16 cellular contexts compared by ENCODE assay signal in genomic region chr6:42932412-42932811, GRCh38. TPM values are rescaled to one million over a fixed set of nuclear protein-coding genes. Genes with fewer than 3 reads are reported as not detected.
DNase-seq lines count a peak whose midpoint lies in the region; ATAC-seq and TF ChIP-seq lines count a peak whose summit lies in the region.
"Had no signal": no experiment of that assay in that cellular context is flagged by ENCODE, and none has a peak within 500 bp of the region (broad histone marks: within the 10 kb centered on the region; RNA-seq: fewer than 3 reads in every experiment).

No MANE protein-coding gene starts in this region.

- no peak for ATAC-seq in activated CD4-positive, alpha-beta T cell treated with anti-CD3 and anti-CD28 coated beads for 36 hours
- no peak for ATAC-seq in GM19452 (IDR thresholded peaks at IDR 0.05; ENCODE audit: unreplicated experiment)
- ATAC-seq in HG03521 (IDR thresholded peaks at IDR 0.05; ENCODE audit: unreplicated experiment), result no peak
- ATAC-seq: A549 had no signal

- no peak overlapping the region for H3K23ac ChIP-seq in trophoblast cell (ENCODE audit: low read length)

- H3K27ac Mint-ChIP-seq in activated CD4-positive, alpha-beta T cell treated with anti-CD3 and anti-CD28 coated beads for 36 hours, result peak overlapping the region; percentile 76
- H3K27ac Mint-ChIP-seq: HFFc6 had no signal

- no peak for DNase-seq in activated CD4-positive, alpha-beta T cell treated with anti-CD3 and anti-CD28 coated beads for 36 hours
- no peak for DNase-seq in activated CD4-positive, alpha-beta T cell treated with anti-CD3 and anti-CD28 coated beads, Interleukin-2, amount 50 U/mL, for 4 hours
- DNase-seq in effector memory CD4-positive, alpha-beta T cell, result no peak
- DNase-seq in trophoblast cell, result no peak
- no peak for DNase-seq in HuH-7.5 (ENCODE audit: low spot score)
- DNase-seq: activated CD4-positive, alpha-beta T cell treated with anti-CD3 and anti-CD28 coated beads for 1 hour; dermis blood vessel endothelial cell; DMS79 treated with DMSO at 0.1 percent for 48 hours; HFFc6; SJCRH30 had no signal

- H4K20me1 ChIP-seq in OCI-LY3 (ENCODE audit: insufficient read depth, low read length), result peaks cover 67% of the 10 kb centered on the region

- H3K18ac ChIP-seq in trophoblast cell (ENCODE audit: low read length), result no peak overlapping the region

- H3K9ac ChIP-seq in OCI-LY3 (ENCODE audit: low read length) (peak overlapping the region; percentile 14; the same call in 1 of the 2 replicates), trophoblast cell (ENCODE audit: low read length) (no peak overlapping the region)

- H3K9me3 ChIP-seq in OCI-LY3 (ENCODE audit: insufficient read depth, low read length) (no peaks in the 10 kb centered on the region), trophoblast cell (ENCODE audit: insufficient read depth, low read depth, low read length) (peaks cover 2% of the 10 kb centered on the region)
- H3K9me3 ChIP-seq in effector memory CD4-positive, alpha-beta T cell (ENCODE audit: control insufficient read depth, low read length), result no peaks in the 10 kb centered on the region
- H3K9me3 ChIP-seq: A549, SJCRH30 had no signal

- CTCF ChIA-PET in activated CD4-positive, alpha-beta T cell treated with anti-CD3 and anti-CD28 coated beads for 36 hours (lab: Charles Lee), result interaction anchor here (1.3 kb wide), 2 partner anchors 31 to 211 kb away, joined by 3 to 5 read pairs; no protein-coding TSS in a partner anchor

- H3K27ac ChIP-seq in OCI-LY3 (ENCODE audit: low read length) (no peak overlapping the region), trophoblast cell (ENCODE audit: low read depth, low read length) (no peak overlapping the region)
- H3K27ac ChIP-seq in effector memory CD4-positive, alpha-beta T cell (ENCODE audit: insufficient read depth, low read length, poor library complexity, severe bottlenecking), result peak overlapping the region; percentile 23
- H3K27ac ChIP-seq: A549, SJCRH30 had no signal

- POLR2A ChIA-PET in activated CD4-positive, alpha-beta T cell treated with anti-CD3 and anti-CD28 coated beads for 36 hours (lab: Charles Lee), result no interaction called here

- H2AFZ ChIP-seq in OCI-LY3 (ENCODE audit: low read depth, low read length) (no peak overlapping the region), trophoblast cell (ENCODE audit: insufficient read depth, low read length, poor library complexity) (no peak overlapping the region)

- H3K79me1 ChIP-seq in trophoblast cell (ENCODE audit: low read length), result peaks cover 16% of the 10 kb centered on the region

- H3K36me3 ChIP-seq in OCI-LY3 (replicated peaks; ENCODE audit: low read depth, low read length), result peaks cover 60% of the 10 kb centered on the region
- peaks cover 44% of the 10 kb centered on the region for H3K36me3 ChIP-seq in effector memory CD4-positive, alpha-beta T cell (ENCODE audit: control insufficient read depth, insufficient read depth, low read length)
- H3K36me3 ChIP-seq in trophoblast cell (ENCODE audit: control insufficient read depth in 1 of 2, insufficient read depth in 2 of 2, low read length in 2 of 2), result peaks cover 23 to 24% of the 10 kb centered on the region in 2 experiments

- no peak overlapping the region for H2BK5ac ChIP-seq in trophoblast cell (ENCODE audit: low read depth, low read length, poor library complexity)

- H3K79me2 ChIP-seq in OCI-LY3 (ENCODE audit: low read length) (peaks cover 73% of the 10 kb centered on the region), trophoblast cell (ENCODE audit: control insufficient read depth, insufficient read depth, low read length, poor library complexity) (peaks cover 2% of the 10 kb centered on the region)

- H3K4ac ChIP-seq in trophoblast cell (ENCODE audit: low read depth, low read length), result peak overlapping the region; percentile 33

- no peak overlapping the region for H4K8ac ChIP-seq in trophoblast cell (ENCODE audit: low read depth, low read length)

- peaks cover 46% of the 10 kb centered on the region for H3K4me1 Mint-ChIP-seq in activated CD4-positive, alpha-beta T cell treated with anti-CD3 and anti-CD28 coated beads for 36 hours

- no peak overlapping the region for H4K12ac ChIP-seq in trophoblast cell (ENCODE audit: low read depth, low read length)

- no peak for TF ChIP-seq CTCF in OCI-LY3 (IDR thresholded peaks at IDR 0.05; ENCODE audit: low read depth, low read length)

- peaks cover 45% of the 10 kb centered on the region for H3K36me3 Mint-ChIP-seq in activated CD4-positive, alpha-beta T cell treated with anti-CD3 and anti-CD28 coated beads for 36 hours (ENCODE audit: low read depth)

- no peaks in the 10 kb centered on the region for H3K27me3 Mint-ChIP-seq in activated CD4-positive, alpha-beta T cell treated with anti-CD3 and anti-CD28 coated beads for 36 hours

- H3K4me2 ChIP-seq in OCI-LY3 (ENCODE audit: low read length) (peak overlapping the region; percentile 49), trophoblast cell (ENCODE audit: low read length) (no peak overlapping the region)
- H3K4me2 ChIP-seq: A549 had no signal

- H3K4me3 Mint-ChIP-seq in activated CD4-positive, alpha-beta T cell treated with anti-CD3 and anti-CD28 coated beads for 36 hours, result peak overlapping the region; percentile 7

- no peak overlapping the region for H4K91ac ChIP-seq in trophoblast cell (ENCODE audit: low read depth, low read length)

- H3K4me1 ChIP-seq in OCI-LY3 (ENCODE audit: low read length), result peaks cover 64% of the 10 kb centered on the region
- peaks cover 23% of the 10 kb centered on the region for H3K4me1 ChIP-seq in effector memory CD4-positive, alpha-beta T cell (ENCODE audit: control insufficient read depth, insufficient read depth, low read length, poor library complexity, severe bottlenecking)
- H3K4me1 ChIP-seq in trophoblast cell (ENCODE audit: control insufficient read depth in 1 of 2, insufficient read depth in 2 of 2, low read length in 2 of 2), result peaks cover 0 to 8% of the 10 kb centered on the region in 2 experiments
- H3K4me1 ChIP-seq: SJCRH30 had no signal

- no peak overlapping the region for H2BK12ac ChIP-seq in trophoblast cell (ENCODE audit: low read length)

- WGBS in trophoblast cell (ENCODE audit: extremely low coverage, insufficient coverage, insufficient read length), result no CpG with 5 or more reads among the region's 3 CpGs

- H3K27me3 ChIP-seq in OCI-LY3 (ENCODE audit: low read depth, low read length) (no peaks in the 10 kb centered on the region), trophoblast cell (ENCODE audit: insufficient read depth, low read length) (no peaks in the 10 kb centered on the region)
- H3K27me3 ChIP-seq in effector memory CD4-positive, alpha-beta T cell (replicated peaks; ENCODE audit: control insufficient read depth, insufficient read depth, low read length, poor library complexity, severe bottlenecking), result no peaks in the 10 kb centered on the region
- H3K27me3 ChIP-seq: SJCRH30 had no signal

- intact Hi-C loops in activated CD4-positive, alpha-beta T cell treated with anti-CD3 and anti-CD28 coated beads for 36 hours (cut with DNase I, micrococcal nuclease), result loop anchor here in 1 of 2 experiments (5.0 kb wide), 1 partner anchor 545 kb away; the partner anchor contains the start of gene TJAP1

- no peak overlapping the region for H2AK5ac ChIP-seq in trophoblast cell (ENCODE audit: low read length)

- no peak overlapping the region for H2BK120ac ChIP-seq in trophoblast cell (ENCODE audit: insufficient read depth, low read length, poor library complexity)

- H3K4me3 ChIP-seq in OCI-LY3 (ENCODE audit: low read length), result peak overlapping the region; percentile 33
- H3K4me3 ChIP-seq in effector memory CD4-positive, alpha-beta T cell (ENCODE audit: insufficient read depth, low read depth, low read length, poor library complexity, severe bottlenecking), result no peak overlapping the region
- no peak overlapping the region for H3K4me3 ChIP-seq in trophoblast cell (ENCODE audit: low read depth, low read length)
- H3K4me3 ChIP-seq: A549, SJCRH30 had no signal

- no peak overlapping the region for H3K14ac ChIP-seq in trophoblast cell (ENCODE audit: low read length)

- H3K9me3 Mint-ChIP-seq in activated CD4-positive, alpha-beta T cell treated with anti-CD3 and anti-CD28 coated beads for 36 hours (ENCODE audit: low read depth), result no peaks in the 10 kb centered on the region
- H3K9me3 Mint-ChIP-seq: HFFc6 had no signal

RNA-seq across cellular contexts. Expression of gene CNPY3, which starts 3.1 kb away (rescaled TPM):
- total RNA-seq in activated CD4-positive, alpha-beta T cell treated with anti-CD3 and anti-CD28 coated beads for 36 hours, result 10 to 100 TPM; 33.0 to 34.3 TPM
- 31.1 and 31.3 TPM in 2 replicates for polyA plus RNA-seq in trophoblast cell (2013)

RNA-seq across cellular contexts. Expression of gene PTCRA, which starts 16.6 kb away (rescaled TPM):
- not detected for total RNA-seq in activated CD4-positive, alpha-beta T cell treated with anti-CD3 and anti-CD28 coated beads for 36 hours
- not detected in 2 replicates for polyA plus RNA-seq in trophoblast cell (2013)
- total RNA-seq: dermis blood vessel endothelial cell, fibroblast of villous mesenchyme, HFFc6, SJCRH30, urinary bladder had no signal
- polyA plus RNA-seq: A549, urinary bladder had no signal

RNA-seq across cellular contexts. Expression of gene GNMT, which starts 28.1 kb away (rescaled TPM):
- total RNA-seq in activated CD4-positive, alpha-beta T cell treated with anti-CD3 and anti-CD28 coated beads for 36 hours, result under 1 TPM in 1 of 2 experiments, not detected in 1; 0.50 TPM
- polyA plus RNA-seq in trophoblast cell (2013), result 0.28 and 0.47 TPM in 2 replicates
- total RNA-seq: dermis blood vessel endothelial cell, fibroblast of villous mesenchyme, SJCRH30 had no signal

RNA-seq across cellular contexts. Expression of gene PEX6, which starts 46.6 kb away (rescaled TPM):
- 10 to 100 TPM; 10.7 to 14.6 TPM for total RNA-seq in activated CD4-positive, alpha-beta T cell treated with anti-CD3 and anti-CD28 coated beads for 36 hours
- polyA plus RNA-seq in trophoblast cell (2013), result 6.8 and 7.0 TPM in 2 replicates

RNA-seq across cellular contexts. Expression of gene PPP2R5D, which starts 52.0 kb away (rescaled TPM):
- total RNA-seq in activated CD4-positive, alpha-beta T cell treated with anti-CD3 and anti-CD28 coated beads for 36 hours, result 10 to 100 TPM; 51.0 to 57.3 TPM
- polyA plus RNA-seq in trophoblast cell (2013), result 40.2 and 41.3 TPM in 2 replicates
